ENCODE assay signal across 8 cellular contexts in the genomic region with DNA sequence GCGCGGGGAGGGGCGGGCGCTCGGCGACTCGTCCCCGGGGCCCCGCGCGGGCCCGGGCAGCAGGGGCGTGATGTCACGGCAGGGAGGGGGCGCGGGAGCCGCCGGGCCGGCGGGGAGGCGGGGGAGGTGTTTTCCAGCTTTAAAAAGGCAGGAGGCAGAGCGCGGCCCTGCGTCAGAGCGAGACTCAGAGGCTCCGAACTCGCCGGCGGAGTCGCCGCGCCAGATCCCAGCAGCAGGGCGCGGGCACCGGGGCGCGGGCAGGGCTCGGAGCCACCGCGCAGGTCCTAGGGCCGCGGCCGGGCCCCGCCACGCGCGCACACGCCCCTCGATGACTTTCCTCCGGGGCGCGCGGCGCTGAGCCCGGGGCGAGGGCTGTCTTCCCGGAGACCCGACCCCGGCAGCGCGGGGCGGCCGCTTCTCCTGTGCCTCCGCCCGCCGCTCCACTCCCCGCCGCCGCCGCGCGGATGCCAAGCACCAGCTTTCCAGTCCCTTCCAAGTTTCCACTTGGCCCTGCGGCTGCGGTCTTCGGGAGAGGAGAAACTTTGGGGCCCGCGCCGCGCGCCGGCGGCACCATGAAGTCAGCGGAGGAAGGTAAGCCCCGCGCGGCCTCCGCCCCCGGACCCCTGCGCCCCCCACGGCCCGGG. TPM values are rescaled to one million over a fixed set of nuclear protein-coding genes. Genes with fewer than 3 reads are reported as not detected.
A peak's percentile ranks its signal among the peaks of the same experiment; 100 is the strongest.
DNase-seq lines count a peak whose midpoint lies in the region; ATAC-seq and TF ChIP-seq lines count a peak whose summit lies in the region.

A gene (plus strand): TSS at position 170 of the 644 bp plus-strand sequence. CDS start 295 bp downstream, at position 465.

- ATAC-seq in GM18858 (IDR thresholded peaks at IDR 0.05; ENCODE audit: unreplicated experiment): no peak

- peak within 1 kb of the TSS; percentile 80 for H3K4me3 Mint-ChIP-seq in glutamatergic neuron (ENCODE audit: unreplicated experiment)

- DNase-seq in Ammon's horn (ENCODE audit: low spot score) (peak; percentile 35), H7 (peak; percentile 95), PC-9 (no peak), glutamatergic neuron (peak; percentile 87), posterior vena cava (ENCODE audit: low spot score) (peak; percentile 97), ureter (ENCODE audit: low spot score) (no peak)
- peak; percentile 86 for DNase-seq in activated naive CD4-positive, alpha-beta T cell treated with Interleukin-2 at 50 U/mL for 16 hours

- CTCF ChIA-PET in PC-9 (lab: Charles Lee): no interaction called here

- TF ChIP-seq CTCF in PC-9 (conservative IDR thresholded peaks at IDR 0.05) (no peak), glutamatergic neuron (IDR thresholded peaks at IDR 0.05; ENCODE audit: partially characterized antibody, unreplicated experiment) (no peak)

- no peak within 1 kb of the TSS for H3K27ac Mint-ChIP-seq in glutamatergic neuron (ENCODE audit: unreplicated experiment)

- H3K79me2 ChIP-seq in PC-9 (ENCODE audit: low read depth): no peaks in the 10 kb centered on the region

- POLR2A ChIA-PET in PC-9 (lab: Charles Lee; ENCODE audit: unreplicated experiment): no interaction called here

- BruUV-seq in PC-9 (replicated peaks; lab: Mats Ljungman, UMichigan): no TSS peak

- peaks cover 63% of the 10 kb centered on the region for H3K27me3 ChIP-seq in H7 (ENCODE audit: control insufficient read depth, insufficient read depth, low read length)
- 0 out of 2 replicates have a peak, but pooled peaks cover 9% of the 10 kb centered on the region for H3K27me3 ChIP-seq in PC-9 (ENCODE audit: insufficient read depth, low read depth)

- peaks cover 13% of the 10 kb centered on the region for H3K9me3 Mint-ChIP-seq in glutamatergic neuron (ENCODE audit: unreplicated experiment)

- H3K27me3 Mint-ChIP-seq in glutamatergic neuron (ENCODE audit: unreplicated experiment): peaks cover 13% of the 10 kb centered on the region

- H3K4me3 ChIP-seq in H7 (ENCODE audit: insufficient read depth, low read depth, low read length): peak within 1 kb of the TSS; percentile 49
- peak within 1 kb of the TSS; percentile 57; the same call in 1 of the 2 replicates for H3K4me3 ChIP-seq in PC-9

- no peaks in the 10 kb centered on the region for H4K20me1 ChIP-seq in PC-9 (ENCODE audit: insufficient read depth)

- 0 out of 2 replicates have a peak within 1 kb of the TSS, but pooled peaks have one; percentile 74 for H2AFZ ChIP-seq in PC-9

- no peaks in the 10 kb centered on the region for H3K4me1 ChIP-seq in PC-9 (replicated peaks; ENCODE audit: insufficient read depth)

- intact Hi-C loops in PC-9 (cut with micrococcal nuclease; ENCODE audit: unreplicated experiment): no loop called here
- intact Hi-C loops in posterior vena cava (cut with DNase I): no loop called here

- H3K27ac ChIP-seq in PC-9: no peak within 1 kb of the TSS

- no peaks in the 10 kb centered on the region for H3K9me2 ChIP-seq in PC-9 (ENCODE audit: insufficient read depth)

- H3K4me1 Mint-ChIP-seq in glutamatergic neuron (ENCODE audit: low read depth, unreplicated experiment): peaks cover 2% of the 10 kb centered on the region

- peak within 1 kb of the TSS; percentile 78; the same call in 1 of the 2 replicates for H3K4me2 ChIP-seq in PC-9

- peaks cover 2% of the 10 kb centered on the region for H3K36me3 Mint-ChIP-seq in glutamatergic neuron (ENCODE audit: unreplicated experiment)

- 0 out of 2 replicates have a peak, but pooled peaks cover 9% of the 10 kb centered on the region for H3F3A ChIP-seq in PC-9 (ENCODE audit: insufficient read depth, low read depth)

- H3K9me3 ChIP-seq in PC-9 (ENCODE audit: insufficient read depth, low read depth): no peaks in the 10 kb centered on the region

- H3K36me3 ChIP-seq in H7 (replicated peaks; ENCODE audit: control insufficient read depth, insufficient read depth, low read length) (no peaks in the 10 kb centered on the region), PC-9 (ENCODE audit: low read depth) (no peaks in the 10 kb centered on the region)

RNA-seq across cellular contexts. Expression of the gene that starts here (rescaled TPM):
- 14.1 and 14.5 TPM in 2 replicates for total RNA-seq in H7 (2014; rRNA removed; shearing (Covaris generic))
- total RNA-seq in PC-9 (2021): 2.6 and 2.9 TPM in 2 replicates
- 5.3 TPM for total RNA-seq in glutamatergic neuron (ENCODE audit: unreplicated experiment)
- total RNA-seq in posterior vena cava: 10 to 100 TPM; 23.9 to 26.9 TPM
- 13.8 TPM for total RNA-seq in ureter

Comparison
In these comparisons a context has a peak if more than half of its experiments do, and no peak if none do; other contexts are left out.
1. DNase-seq: peak in Ammon's horn (single experiment), H7 (single experiment), activated naive CD4-positive, alpha-beta T cell treated with Interleukin-2 at 50 U/mL for 16 hours (single experiment), glutamatergic neuron (single experiment) and posterior vena cava (single experiment); none in PC-9 (0 of 2) and ureter (single experiment).